Comparison of ENCODE assay signal across 2 cellular contexts in the genomic region with DNA sequence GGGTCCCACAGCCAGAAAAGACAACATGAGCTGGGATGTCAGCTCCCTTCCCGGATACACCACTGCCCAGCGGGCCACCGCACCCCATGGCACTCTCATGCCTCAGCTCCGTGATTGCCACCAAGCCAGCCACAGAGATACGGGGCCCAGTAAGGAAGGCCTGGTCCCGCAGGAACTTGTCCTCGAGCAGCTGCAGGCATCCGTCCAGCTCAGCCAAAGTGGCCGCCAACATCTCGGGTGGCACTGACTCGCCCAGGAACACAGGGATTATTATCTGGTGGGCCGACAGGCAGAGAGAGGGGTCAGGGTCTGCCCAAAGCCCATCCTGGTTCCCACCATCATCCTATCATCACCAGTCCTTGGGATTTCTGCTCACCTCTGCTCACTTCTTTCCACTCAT. TPM values are rescaled to one million over a fixed set of nuclear protein-coding genes. Genes with fewer than 3 reads are reported as not detected.
"Had no signal": no experiment of that assay in that cellular context is flagged by ENCODE, and none has a peak within 500 bp of the region (broad histone marks: within the 10 kb centered on the region; RNA-seq: fewer than 3 reads in every experiment).

No MANE protein-coding gene starts in this region.

RNA-seq across cellular contexts. Expression of a gene that starts 2.6 kb away (rescaled TPM):
- total RNA-seq: G401, GM12878 had no signal

RNA-seq across cellular contexts. Expression of a gene that starts 3.1 kb away (rescaled TPM):
- total RNA-seq: G401 had no signal

RNA-seq across cellular contexts. Expression of a gene that starts 10.6 kb away (rescaled TPM):
- total RNA-seq: G401 had no signal

RNA-seq across cellular contexts. Expression of a gene that starts 16.3 kb away (rescaled TPM):
- total RNA-seq: G401 had no signal

RNA-seq across cellular contexts. Expression of a gene that starts 27.9 kb away (rescaled TPM):
- total RNA-seq: G401, GM12878 had no signal
